In genomic region chr12:30822385-30823139, GRCh38 we compare ENCODE assay signal across 9 cellular contexts.
DNase-seq lines count a peak whose midpoint lies in the region; ATAC-seq, FAIRE-seq and TF ChIP-seq lines count a peak whose summit lies in the region.
"Had no signal": no experiment of that assay in that cellular context is flagged by ENCODE, and none has a peak within 500 bp of the region (broad histone marks: within the 10 kb centered on the region; RNA-seq: fewer than 3 reads in every experiment).

No MANE protein-coding gene starts in this region.

- CTCF ChIA-PET in activated CD4-positive, alpha-beta T cell treated with anti-CD3 and anti-CD28 coated beads, Interleukin-2, amount 10 ng/mL, durations not matched to agents 7 days and 5 days (lab: Charles Lee), result interaction anchor here (0.6 to 1.2 kb wide), 3 partner anchors 25 to 169 kb away, joined by 3 to 4 read pairs (median 4); no protein-coding TSS in a partner anchor
- CTCF ChIA-PET in HepG2 (lab: Yijun Ruan, JAX; ENCODE audit: low intra/inter-chr PET ratio, low total read pairs), result no interaction called here

- H3K9me3 ChIP-seq in duodenal mucosa (ENCODE audit: control insufficient read depth in 1 of 2, low read length in 2 of 2) (no peaks in the 10 kb centered on the region), HepG2 (ENCODE audit: low read length) (no peaks in the 10 kb centered on the region)

- 69% methylated on average over 25 of the region's 47 CpGs for WGBS in HepG2 (ENCODE audit: low lambda C conversion rate)

- no peaks in the 10 kb centered on the region for H4K20me1 ChIP-seq in HepG2 (ENCODE audit: insufficient read depth, low read length)

- H3K27ac ChIP-seq in duodenal mucosa (ENCODE audit: low read depth, low read length), result no peak overlapping the region
- H3K27ac ChIP-seq in HepG2 (ENCODE audit: extremely low read length, insufficient read depth, low read length), result no peak overlapping the region
- H3K27ac ChIP-seq: C4-2B had no signal

- H3K36me3 Mint-ChIP-seq in activated CD4-positive, alpha-beta T cell treated with anti-CD3 and anti-CD28 coated beads, Interleukin-2, amount 10 ng/mL, durations not matched to agents 7 days and 5 days (ENCODE audit: low read depth), result no peaks in the 10 kb centered on the region

- H3K9ac ChIP-seq in duodenal mucosa (ENCODE audit: low read depth in 1 of 2, low read length in 2 of 2), result peak overlapping the region; percentile 55 to 58
- H3K9ac ChIP-seq in HepG2 (ENCODE audit: insufficient read depth, low read depth, low read length), result no peak overlapping the region

- H3K4me2 ChIP-seq in HepG2 (ENCODE audit: low read depth, low read length), result no peak overlapping the region; the same call in 1 of the 2 replicates

- in situ Hi-C loops in HepG2 (cut with HindIII; ENCODE audit: extremely low pct_ligation_motif_present, low pct_unique_long_range_greater_than_20kb), result loop anchor here (25.0 kb wide), 2 partner anchors 510 to 685 kb away; no protein-coding TSS in a partner anchor

- DNase-seq in NCI-H146 (lab: John Stamatoyannopoulos, UW), result peak; percentile 15
- no peak for DNase-seq in NCI-H146 treated with DMSO at 0.1 percent for 48 hours (lab: John Stamatoyannopoulos, UW; ENCODE audit: unreplicated experiment)
- peak; percentile 35 for DNase-seq in activated CD4-positive, alpha-beta T cell treated with anti-CD3 and anti-CD28 coated beads, Interleukin-2, amount 10 ng/mL, durations not matched to agents 7 days and 5 days
- DNase-seq in HepG2 (ENCODE audit: low spot score), result no peak
- peak; percentile 12 for DNase-seq in stimulated activated CD4-positive, alpha-beta T cell treated with anti-CD3 and anti-CD28 coated beads, Interleukin-4, amount 100 ng/mL, for 24 hours

- H3K36me3 ChIP-seq in duodenal mucosa (ENCODE audit: control insufficient read depth in 1 of 2, insufficient read depth in 2 of 2, low read length in 2 of 2) (no peaks in the 10 kb centered on the region), HepG2 (replicated peaks in 1 of 2; ENCODE audit: control insufficient read depth in 1 of 2, insufficient read depth in 2 of 2, low read length in 2 of 2) (no peaks in the 10 kb centered on the region)

- peak overlapping the region; percentile 69 for H3K4me3 Mint-ChIP-seq in activated CD4-positive, alpha-beta T cell treated with anti-CD3 and anti-CD28 coated beads, Interleukin-2, amount 10 ng/mL, durations not matched to agents 7 days and 5 days

- H3K4me3 ChIP-seq in duodenal mucosa (ENCODE audit: low read depth in 1 of 2, low read length in 2 of 2) (peak overlapping the region; percentile 63 to 64), HepG2 (replicated peaks in 1 of 3; ENCODE audit: insufficient read depth in 1 of 3, low read depth in 2 of 3, low read length in 3 of 3) (no peak overlapping the region)

- intact Hi-C loops in HepG2 (cut with micrococcal nuclease; ENCODE audit: unreplicated experiment), result no loop called here

- H3K27ac Mint-ChIP-seq in activated CD4-positive, alpha-beta T cell treated with anti-CD3 and anti-CD28 coated beads, Interleukin-2, amount 10 ng/mL, durations not matched to agents 7 days and 5 days, result no peak overlapping the region

- no peak for TF ChIP-seq EP300 in HepG2 (IDR thresholded peaks at IDR 0.05; ENCODE audit: low read depth in 2 of 2, low read length in 2 of 2)
- no peak for TF ChIP-seq EP300 in HepG2 (CRISPR knock-in tag; IDR thresholded peaks at IDR 0.05; ENCODE audit: borderline replicate concordance)

- peaks cover 17% of the 10 kb centered on the region for H3K4me1 Mint-ChIP-seq in activated CD4-positive, alpha-beta T cell treated with anti-CD3 and anti-CD28 coated beads, Interleukin-2, amount 10 ng/mL, durations not matched to agents 7 days and 5 days

- no peak for TF ChIP-seq POLR2A in HepG2 (IDR thresholded peaks at IDR 0.05; ENCODE audit: insufficient read depth in 1 of 2, low read depth in 2 of 2, low read length in 2 of 2)

- H2AFZ ChIP-seq in HepG2 (ENCODE audit: low read length), result no peak overlapping the region

- TF ChIP-seq CTCF in HepG2 (CRISPR knock-in tag; IDR thresholded peaks at IDR 0.05), result peak; percentile 21

- H3K79me2 ChIP-seq in HepG2 (ENCODE audit: insufficient read depth, low read length), result no peaks in the 10 kb centered on the region

- no peaks in the 10 kb centered on the region for H3K9me3 Mint-ChIP-seq in activated CD4-positive, alpha-beta T cell treated with anti-CD3 and anti-CD28 coated beads, Interleukin-2, amount 10 ng/mL, durations not matched to agents 7 days and 5 days

- peaks cover 0 to 2% of the 10 kb centered on the region in 2 donors for H3K27me3 ChIP-seq in duodenal mucosa (ENCODE audit: control insufficient read depth in 1 of 2, insufficient read depth in 2 of 2, low read length in 2 of 2)
- peaks cover 0 to 16% of the 10 kb centered on the region in 2 experiments; a peak in 1 of 5 replicates for H3K27me3 ChIP-seq in HepG2 (ENCODE audit: control insufficient read depth in 1 of 2, insufficient read depth in 2 of 2, low read length in 2 of 2)

- peaks cover 0 to 5% of the 10 kb centered on the region in 2 donors for H3K4me1 ChIP-seq in duodenal mucosa (ENCODE audit: control insufficient read depth in 1 of 2, insufficient read depth in 2 of 2, low read length in 2 of 2)
- H3K4me1 ChIP-seq in HepG2 (ENCODE audit: insufficient read depth, low read length), result peaks cover 9% of the 10 kb centered on the region; the same call in 1 of the 2 replicates

- peaks cover 52% of the 10 kb centered on the region for H3K27me3 Mint-ChIP-seq in activated CD4-positive, alpha-beta T cell treated with anti-CD3 and anti-CD28 coated beads, Interleukin-2, amount 10 ng/mL, durations not matched to agents 7 days and 5 days

- BruUV-seq in HepG2 (replicated peaks; lab: Mats Ljungman, UMichigan), result no TSS peak

- TF ChIP-seq RAD21 in HepG2 (CRISPR knock-in tag; IDR thresholded peaks at IDR 0.05), result no peak

- FAIRE-seq in HepG2 (lab: Jason Lieb, UNC), result no peak

- POLR2A ChIA-PET in activated CD4-positive, alpha-beta T cell treated with anti-CD3 and anti-CD28 coated beads, Interleukin-2, amount 10 ng/mL, durations not matched to agents 7 days and 5 days (lab: Charles Lee), result interaction anchor here (0.6 kb wide), 1 partner anchor 738 kb away, joined by 3 read pairs; no protein-coding TSS in a partner anchor
- POLR2A ChIA-PET in HepG2 (lab: Yijun Ruan, JAX), result no interaction called here

- ATAC-seq in HG03378 (IDR thresholded peaks at IDR 0.05; ENCODE audit: unreplicated experiment), result peak; percentile 51
- ATAC-seq in HepG2, result peak; percentile 73
- no peak for ATAC-seq in HG03342 (IDR thresholded peaks at IDR 0.05; ENCODE audit: unreplicated experiment)

TF ChIP-seq in HepG2, 621 proteins besides CTCF, POLR2A, EP300 and RAD21:
- TF ChIP-seq SRSF1 (optimal IDR thresholded peaks at IDR 0.05; ENCODE audit: low read depth, low read length) (no peak), ZNF883 (CRISPR knock-in tag; IDR thresholded peaks at IDR 0.05; ENCODE audit: not compliant biosample characterization) (no peak), HNRNPL (IDR thresholded peaks at IDR 0.05; ENCODE audit: low read depth, low read length) (0 out of 2 replicates have a peak, but pooled peaks have one; percentile 34), DR1 (CRISPR knock-in tag; IDR thresholded peaks at IDR 0.05) (no peak), ZNF891 (CRISPR knock-in tag; IDR thresholded peaks at IDR 0.05) (no peak), MTA1 (CRISPR knock-in tag; IDR thresholded peaks at IDR 0.05; ENCODE audit: borderline replicate concordance) (no peak)

Comparison
In these comparisons a context has a peak if more than half of its experiments do, and no peak if none do; other contexts are left out.
1. DNase-seq: peak in NCI-H146 (single experiment), activated CD4-positive, alpha-beta T cell treated with anti-CD3 and anti-CD28 coated beads, Interleukin-2, amount 10 ng/mL, durations not matched to agents 7 days and 5 days (single experiment) and stimulated activated CD4-positive, alpha-beta T cell treated with anti-CD3 and anti-CD28 coated beads, Interleukin-4, amount 100 ng/mL, for 24 hours (single experiment); none in NCI-H146 treated with DMSO at 0.1 percent for 48 hours (single experiment) and HepG2 (single experiment).
2. H3K4me3 ChIP-seq: peak in duodenal mucosa (2 of 2); none in HepG2 (0 of 3).